In the genomic region with DNA sequence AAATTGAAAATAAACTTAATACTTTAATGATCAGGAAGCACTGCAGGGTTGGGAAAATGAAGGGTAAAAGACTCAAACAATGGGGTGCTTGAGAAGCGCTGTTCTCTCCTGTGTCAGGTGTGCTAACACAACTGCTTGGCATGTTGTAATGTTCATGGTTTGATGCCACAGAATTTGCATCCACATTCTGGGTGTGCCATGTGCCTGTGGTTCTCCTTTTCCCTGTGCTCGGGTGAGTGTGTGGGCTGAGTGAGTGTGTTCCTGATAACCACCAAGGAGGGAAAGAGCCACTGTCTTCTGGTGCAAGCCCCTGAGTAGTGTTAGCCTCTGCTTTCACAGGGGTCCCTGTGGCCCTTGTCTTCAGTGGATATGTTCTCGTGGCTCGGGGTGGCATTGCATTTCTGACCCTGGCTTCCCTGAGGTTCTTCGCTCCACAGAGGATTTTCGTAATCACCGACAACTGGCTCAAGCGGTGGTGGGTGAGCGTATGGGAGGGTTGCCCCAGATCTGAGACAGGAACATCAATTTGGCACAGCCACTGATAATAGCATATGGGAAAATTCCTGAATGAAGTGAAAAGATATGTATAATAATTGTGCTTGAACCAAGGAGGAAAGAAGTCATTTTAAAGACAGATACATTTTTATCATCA, we compare ENCODE assay signal across 26 cellular contexts.
A peak's percentile ranks its signal among the peaks of the same experiment; 100 is the strongest.
DNase-seq lines count a peak whose midpoint lies in the region; ATAC-seq lines count a peak whose summit lies in the region.
"Had no signal": no experiment of that assay in that cellular context is flagged by ENCODE, and none has a peak within 500 bp of the region (broad histone marks: within the 10 kb centered on the region; RNA-seq: fewer than 3 reads in every experiment).

No MANE protein-coding gene starts in this region.

- H3K4me3 Mint-ChIP-seq in activated T-cell treated with anti-CD3 and anti-CD28 coated beads, Interleukin-2, amount 50 U/mL, for 72 hours: no peak overlapping the region
- H3K4me3 Mint-ChIP-seq: activated naive CD8-positive, alpha-beta T cell treated with anti-CD3 and anti-CD28 coated beads for 36 hours; activated T-helper 17 cell treated with anti-CD3 and anti-CD28 coated beads, Interleukin-2, amount 50 U/mL, for 72 hours; nephron progenitor cell; WTC11 had no signal

- no peaks in the 10 kb centered on the region for H3K27me3 ChIP-seq in H7 (ENCODE audit: control insufficient read depth, insufficient read depth, low read length)
- H3K27me3 ChIP-seq: cardiac muscle cell, pancreas, tibial nerve had no signal

- H3K4me1 Mint-ChIP-seq in activated T-cell treated with anti-CD3 and anti-CD28 coated beads, Interleukin-2, amount 50 U/mL, for 72 hours (ENCODE audit: low read depth): peaks cover 11% of the 10 kb centered on the region
- H3K4me1 Mint-ChIP-seq: activated T-helper 17 cell treated with anti-CD3 and anti-CD28 coated beads, Interleukin-2, amount 50 U/mL, for 72 hours had no signal

- H3K27me3 Mint-ChIP-seq in activated T-cell treated with anti-CD3 and anti-CD28 coated beads, Interleukin-2, amount 50 U/mL, for 72 hours (ENCODE audit: low read depth): peaks cover 19% of the 10 kb centered on the region
- H3K27me3 Mint-ChIP-seq: activated naive CD8-positive, alpha-beta T cell treated with anti-CD3 and anti-CD28 coated beads for 36 hours; activated T-helper 17 cell treated with anti-CD3 and anti-CD28 coated beads, Interleukin-2, amount 50 U/mL, for 72 hours had no signal

- peak overlapping the region; percentile 23 for H3K27ac Mint-ChIP-seq in activated T-cell treated with anti-CD3 and anti-CD28 coated beads, Interleukin-2, amount 50 U/mL, for 72 hours
- H3K27ac Mint-ChIP-seq: activated naive CD8-positive, alpha-beta T cell treated with anti-CD3 and anti-CD28 coated beads for 36 hours; activated T-helper 17 cell treated with anti-CD3 and anti-CD28 coated beads, Interleukin-2, amount 50 U/mL, for 72 hours; nephron progenitor cell; WTC11 had no signal

- H3K4me3 ChIP-seq in H7 (ENCODE audit: insufficient read depth, low read depth, low read length): no peak overlapping the region
- H3K4me3 ChIP-seq: cardiac muscle cell, pancreas, smooth muscle cell, tibial nerve had no signal

- in situ Hi-C loops in G401 (cut with HindIII; ENCODE audit: low sequenced_read_pairs): no loop called here

- no peaks in the 10 kb centered on the region for H3K9me3 Mint-ChIP-seq in activated T-cell treated with anti-CD3 and anti-CD28 coated beads, Interleukin-2, amount 50 U/mL, for 72 hours
- H3K9me3 Mint-ChIP-seq: activated naive CD8-positive, alpha-beta T cell treated with anti-CD3 and anti-CD28 coated beads for 36 hours; activated T-helper 17 cell treated with anti-CD3 and anti-CD28 coated beads, Interleukin-2, amount 50 U/mL, for 72 hours; nephron progenitor cell; WTC11 had no signal

- DNase-seq in activated T-cell treated with anti-CD3 and anti-CD28 coated beads, Interleukin-2, amount 50 U/mL, for 72 hours: no peak
- DNase-seq in activated T-cell treated with anti-CD3 and anti-CD28 coated beads for 4 hours (no peak), NCI-H526 (lab: John Stamatoyannopoulos, UW) (peak; percentile 76 to 83), islet precursor cell (peak; percentile 28), H7 (no peak), G401 (ENCODE audit: low spot score) (no peak)
- DNase-seq: ACHN; activated CD4-positive, alpha-beta T cell treated with anti-CD3 and anti-CD28 coated beads, Interleukin-2, amount 50 U/mL, for 1 hour; activated naive CD8-positive, alpha-beta T cell treated with anti-CD3 and anti-CD28 coated beads for 36 hours; aorta; C1 segment of cervical spinal cord; Calu3; DND-41; NCI-H1092 treated with DMSO at 0.1 percent for 48 hours; NCI-H1930; NCI-H510A; nephron progenitor cell; pancreas; stimulated activated CD4-positive, alpha-beta T cell treated with anti-CD3 and anti-CD28 coated beads, Interleukin-1b, Interleukin-23, amount 100 ng/mL, for 48 hours had no signal

- H3K36me3 ChIP-seq in H7 (replicated peaks; ENCODE audit: control insufficient read depth, insufficient read depth, low read length): no peaks in the 10 kb centered on the region
- H3K36me3 ChIP-seq: pancreas had no signal

- ATAC-seq in activated T-cell treated with anti-CD3 and anti-CD28 coated beads, Interleukin-2, amount 50 U/mL, for 72 hours (replicated peaks in 1 of 2): no peak
- ATAC-seq in HG03469 (IDR thresholded peaks at IDR 0.05; ENCODE audit: unreplicated experiment) (no peak), GM18520 (IDR thresholded peaks at IDR 0.05; ENCODE audit: unreplicated experiment) (no peak)
- ATAC-seq: activated T-helper 17 cell treated with anti-CD3 and anti-CD28 coated beads, Interleukin-2, amount 50 U/mL, for 72 hours; pancreas; WTC11 had no signal

- no peaks in the 10 kb centered on the region for H3K36me3 Mint-ChIP-seq in activated T-cell treated with anti-CD3 and anti-CD28 coated beads, Interleukin-2, amount 50 U/mL, for 72 hours (ENCODE audit: insufficient read depth in 2 of 2)
- H3K36me3 Mint-ChIP-seq: WTC11 had no signal

Comparison
In these comparisons a context has a peak if more than half of its experiments do, and no peak if none do; other contexts are left out.
1. DNase-seq: peak in NCI-H526 (2 of 2) and islet precursor cell (single experiment); none in activated T-cell treated with anti-CD3 and anti-CD28 coated beads, Interleukin-2, amount 50 U/mL, for 72 hours (0 of 2), activated T-cell treated with anti-CD3 and anti-CD28 coated beads for 4 hours (single experiment), H7 (single experiment) and G401 (single experiment).